In the genomic region with DNA sequence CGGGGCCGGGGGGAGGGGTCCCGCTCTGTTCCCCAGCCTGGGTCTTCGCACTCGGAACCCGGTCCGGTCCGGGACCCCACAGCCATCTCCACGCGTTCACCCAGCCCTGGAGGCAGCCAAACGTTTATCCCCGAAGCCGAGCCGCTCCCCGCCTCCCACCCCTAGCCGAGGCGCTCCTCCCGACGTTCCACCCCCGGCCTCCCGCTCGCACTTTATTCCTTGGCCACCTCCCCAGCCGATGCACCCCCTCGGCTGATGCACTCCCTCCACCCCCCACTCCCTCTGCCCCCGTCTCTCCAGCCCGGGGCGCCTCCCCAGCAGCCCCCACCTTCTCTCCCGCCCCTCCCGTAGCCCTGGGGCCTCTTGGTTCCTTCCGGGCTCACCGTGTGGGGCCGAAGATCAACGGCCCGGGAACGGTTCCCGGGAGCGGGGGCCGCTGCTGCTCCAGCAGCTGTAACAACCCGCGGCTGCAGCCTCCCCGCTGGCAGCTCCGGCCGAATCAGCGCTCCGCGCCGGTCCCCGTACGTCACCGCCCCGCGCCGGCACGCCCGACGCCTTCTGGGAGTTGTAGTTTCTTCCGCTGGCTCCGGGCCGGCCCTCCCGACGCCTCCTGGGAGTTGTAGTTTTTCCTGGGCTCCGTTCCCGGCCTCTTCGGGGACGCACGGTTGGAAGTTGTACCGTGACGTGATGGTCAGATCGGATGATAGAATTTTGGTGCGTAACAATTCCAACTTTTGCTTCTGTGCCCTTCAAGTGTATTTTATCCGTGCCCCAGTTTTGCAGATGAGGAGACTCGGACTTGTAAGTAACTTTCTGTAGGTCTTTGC, we compare ENCODE assay signal across 8 cellular contexts. TPM values are rescaled to one million over a fixed set of nuclear protein-coding genes. Genes with fewer than 3 reads are reported as not detected.
DNase-seq lines count a peak whose midpoint lies in the region; FAIRE-seq and TF ChIP-seq lines count a peak whose summit lies in the region.

TSS of gene LRRC3C (plus strand) at position 632 of the 827 bp plus-strand sequence. CDS start 13,792 bp downstream, outside the sequence.
TSS of gene ORMDL3 (minus strand) at position 501 of the 827 bp plus-strand sequence. CDS start 3,398 bp downstream, outside the sequence.

- H3K4me3 ChIP-seq in MG63, result peak within 1 kb of the TSS; percentile 79

- H3K36me3 Mint-ChIP-seq in nephron progenitor cell (ENCODE audit: low read depth), result peaks cover 3% of the 10 kb centered on the region
- H3K36me3 Mint-ChIP-seq in stimulated activated naive CD8-positive, alpha-beta T cell treated with anti-CD3 and anti-CD28 coated beads, Interleukin-15, Interleukin-2, amounts not matched to agents 100 ng/mL and 50 ng/mL, for 24 hours (ENCODE audit: low read depth), result peaks cover 16% of the 10 kb centered on the region

- no peaks in the 10 kb centered on the region for H3K9me3 ChIP-seq in MG63

- H3K27ac Mint-ChIP-seq in nephron progenitor cell, result peak within 1 kb of the TSS; percentile 89
- H3K27ac Mint-ChIP-seq in stimulated activated naive CD8-positive, alpha-beta T cell treated with anti-CD3 and anti-CD28 coated beads, Interleukin-15, Interleukin-2, amounts not matched to agents 100 ng/mL and 50 ng/mL, for 24 hours, result peak within 1 kb of the TSS; percentile 88

- no peak for TF ChIP-seq CTCF in nephron progenitor cell (IDR thresholded peaks at IDR 0.05)

- peaks cover 49% of the 10 kb centered on the region for H3K4me1 Mint-ChIP-seq in nephron progenitor cell
- H3K4me1 Mint-ChIP-seq in stimulated activated naive CD8-positive, alpha-beta T cell treated with anti-CD3 and anti-CD28 coated beads, Interleukin-15, Interleukin-2, amounts not matched to agents 100 ng/mL and 50 ng/mL, for 24 hours (ENCODE audit: low read depth), result peaks cover 65% of the 10 kb centered on the region

- peaks cover 24% of the 10 kb centered on the region for H3K36me3 ChIP-seq in MG63

- H3K27me3 ChIP-seq in MG63, result no peaks in the 10 kb centered on the region

- no peaks in the 10 kb centered on the region for H3K9me3 Mint-ChIP-seq in nephron progenitor cell
- H3K9me3 Mint-ChIP-seq in stimulated activated naive CD8-positive, alpha-beta T cell treated with anti-CD3 and anti-CD28 coated beads, Interleukin-15, Interleukin-2, amounts not matched to agents 100 ng/mL and 50 ng/mL, for 24 hours, result no peaks in the 10 kb centered on the region

- peaks cover 17% of the 10 kb centered on the region for H3K27me3 Mint-ChIP-seq in nephron progenitor cell (ENCODE audit: low read depth, poor library complexity)
- no peaks in the 10 kb centered on the region for H3K27me3 Mint-ChIP-seq in stimulated activated naive CD8-positive, alpha-beta T cell treated with anti-CD3 and anti-CD28 coated beads, Interleukin-15, Interleukin-2, amounts not matched to agents 100 ng/mL and 50 ng/mL, for 24 hours

- peak within 1 kb of the TSS; percentile 94 for H3K4me3 Mint-ChIP-seq in nephron progenitor cell
- peak within 1 kb of the TSS; percentile 90 for H3K4me3 Mint-ChIP-seq in stimulated activated naive CD8-positive, alpha-beta T cell treated with anti-CD3 and anti-CD28 coated beads, Interleukin-15, Interleukin-2, amounts not matched to agents 100 ng/mL and 50 ng/mL, for 24 hours

- no peak for FAIRE-seq in H54 (lab: Jason Lieb, UNC)

- peak; percentile 71 for TF ChIP-seq POLR2A in H54 (IDR thresholded peaks at IDR 0.05; ENCODE audit: low read depth, low read length)

- DNase-seq in EH (ENCODE audit: low read depth) (peak; percentile 92), H54 (ENCODE audit: insufficient read length, low spot score) (peak; percentile 75), MG63 (peak; percentile 95), SHP77 (lab: John Stamatoyannopoulos, UW) (peak; percentile 84 to 90), activated gamma-delta T cell (lab: John Stamatoyannopoulos, UW) (peak; percentile 83), fibroblast of the conjunctiva (ENCODE audit: low read depth) (peak; percentile 88), nephron progenitor cell (peak; percentile 95)

RNA-seq across cellular contexts. Expression of gene LRRC3C, which starts in this region (rescaled TPM):
- total RNA-seq in MG63 (2014; rRNA removed; shearing (Covaris generic); ENCODE audit: low replicate concordance), result not detected in 2 replicates

RNA-seq across cellular contexts. Expression of gene ORMDL3, which starts in this region (rescaled TPM):
- 54.1 and 80.1 TPM in 2 replicates for total RNA-seq in MG63 (2014; rRNA removed; shearing (Covaris generic); ENCODE audit: low replicate concordance)

Comparison
In these comparisons a context has a peak if more than half of its experiments do, and no peak if none do; other contexts are left out.
1. Peak in every context shown above with its lines: DNase-seq and H3K4me3 ChIP-seq.